8 cellular contexts compared by ENCODE assay signal in genomic region chr3:50321844-50322385, GRCh38. TPM values are rescaled to one million over a fixed set of nuclear protein-coding genes. Genes with fewer than 3 reads are reported as not detected.
DNase-seq lines count a peak whose midpoint lies in the region; ATAC-seq and TF ChIP-seq lines count a peak whose summit lies in the region.

No MANE protein-coding gene starts in this region.

- ATAC-seq in Right ventricle myocardium inferior (peak; percentile 3), heart left ventricle (peak; percentile 6 to 31 (median 18)), GM21390 (IDR thresholded peaks at IDR 0.05; ENCODE audit: unreplicated experiment) (no peak)

- H3K4me1 ChIP-seq in heart left ventricle = peaks cover 5 to 84% (median 63%) of the 10 kb centered on the region in 12 donors

- DNase-seq in Right ventricle myocardium inferior (ENCODE audit: missing footprints) (no peak), cardiac septum (ENCODE audit: low spot score) (no peak), UCSD-AML1 (lab: John Stamatoyannopoulos, UW; ENCODE audit: unreplicated experiment) (peak; percentile 93), heart left ventricle (peak in 1 of 5 donors; percentile 80), skeletal muscle cell (ENCODE audit: low read depth) (no peak), T1000 (lab: John Stamatoyannopoulos, UW) (no peak), NCI-H526 treated with DMSO at 0.1 percent for 48 hours (lab: John Stamatoyannopoulos, UW) (no peak)

- no peak for TF ChIP-seq POLR2A in heart left ventricle (IDR thresholded peaks at IDR 0.05)

- H3K27ac ChIP-seq in heart left ventricle = peak overlapping the region; percentile 93 to 99 (median 98)

- WGBS in heart left ventricle, 4 donors = 5 to 16% (median 12%) methylated on average over 7 to 28 of the region's 28 CpGs

- H3K27me3 ChIP-seq in heart left ventricle = no peaks in the 10 kb centered on the region

- H3K4me3 ChIP-seq in heart left ventricle = peak overlapping the region; percentile 22 to 97 (median 88)
- peak overlapping the region; percentile 80 for H3K4me3 ChIP-seq in skeletal muscle cell (ENCODE audit: low read depth, low read length)

- no peaks in the 10 kb centered on the region for H3K9me3 ChIP-seq in heart left ventricle

- TF ChIP-seq CTCF in heart left ventricle (IDR thresholded peaks at IDR 0.05) = peak; percentile 27 to 80 (median 60)

- peaks cover 0 to 51% (median 44%) of the 10 kb centered on the region in 9 donors for H3K36me3 ChIP-seq in heart left ventricle

- intact Hi-C loops in Right ventricle myocardium inferior (cut with DNase I) (loop anchor here (1.0 kb wide), 2 partner anchors 19 to 23 kb away; partner anchors contain the start of genes HYAL1, HYAL3 and NAA80), cardiac septum (cut with DNase I) (loop anchor here (5.0 kb wide), 2 partner anchors 85 to 130 kb away; partner anchors contain the start of genes GNAI2 and GNAT1), heart left ventricle (cut with DNase I) (loop anchor here in 9 of 10 donors (1.0 to 10.0 kb wide), 9 partner anchors 17 to 130 kb away; partner anchors contain the start of genes GNAI2 (in 3 of the 9), HYAL1 (in 2 of the 9), LSMEM2 (in 2 of the 9) and GNAT1 (in 1 of the 9))

RNA-seq across cellular contexts. Expression of gene HYAL2, which starts 0.6 kb away (rescaled TPM):
- total RNA-seq in Right ventricle myocardium inferior (39.0 TPM), cardiac septum (42.0 TPM), heart left ventricle (100 to 1,000 TPM in 2 of 9 donors, 10 to 100 TPM in 7; 24.0 to 234 (median 48.5) TPM)
- polyA plus RNA-seq in heart left ventricle = 100 to 1,000 TPM in 1 of 2 donors, 10 to 100 TPM in 1; 52.2 to 119 TPM

RNA-seq across cellular contexts. Expression of gene TUSC2, which starts 6.1 kb away (rescaled TPM):
- total RNA-seq in Right ventricle myocardium inferior = 32.8 TPM
- 24.5 TPM for total RNA-seq in cardiac septum
- total RNA-seq in heart left ventricle = 10 to 100 TPM; 24.5 to 34.9 (median 29.0) TPM
- polyA plus RNA-seq in heart left ventricle = 10 to 100 TPM; 27.6 to 68.1 TPM

RNA-seq across cellular contexts. Expression of gene HYAL1, which starts 18.5 kb away (rescaled TPM):
- total RNA-seq in Right ventricle myocardium inferior = 70.1 TPM
- total RNA-seq in cardiac septum = 51.6 TPM
- total RNA-seq in heart left ventricle = 10 to 100 TPM; 36.9 to 99.7 (median 57.8) TPM
- 10 to 100 TPM; 37.6 to 60.7 TPM for polyA plus RNA-seq in heart left ventricle

RNA-seq across cellular contexts. Expression of gene RASSF1, which starts 18.7 kb away (rescaled TPM):
- total RNA-seq in Right ventricle myocardium inferior = 14.7 TPM
- total RNA-seq in cardiac septum = 11.0 TPM
- 10 to 100 TPM in 7 of 9 donors, 1 to 10 TPM in 2; 7.9 to 25.5 (median 11.4) TPM for total RNA-seq in heart left ventricle
- 10 to 100 TPM; 14.2 to 58.6 TPM for polyA plus RNA-seq in heart left ventricle

RNA-seq across cellular contexts. Expression of gene HYAL3, which starts 22.7 kb away (rescaled TPM):
- 1.4 TPM for total RNA-seq in Right ventricle myocardium inferior
- 1.3 TPM for total RNA-seq in cardiac septum
- 1 to 10 TPM; 1.0 to 3.2 (median 1.6) TPM for total RNA-seq in heart left ventricle
- polyA plus RNA-seq in heart left ventricle = 1 to 10 TPM; 2.1 to 3.1 TPM
